Comparison of ENCODE assay signal across 15 cellular contexts in genomic region chr12:105882404-105882803, GRCh38.
A peak's percentile ranks its signal among the peaks of the same experiment; 100 is the strongest.
DNase-seq lines count a peak whose midpoint lies in the region; ATAC-seq and TF ChIP-seq lines count a peak whose summit lies in the region.
"Had no signal": no experiment of that assay in that cellular context is flagged by ENCODE, and none has a peak within 500 bp of the region (broad histone marks: within the 10 kb centered on the region; RNA-seq: fewer than 3 reads in every experiment).

No MANE protein-coding gene starts in this region.

- no peaks in the 10 kb centered on the region for H3K36me3 ChIP-seq in SK-N-SH (replicated peaks in 1 of 2; ENCODE audit: control insufficient read depth in 1 of 2, insufficient read depth in 2 of 2, low read length in 1 of 2)
- H3K36me3 ChIP-seq in mesendoderm (ENCODE audit: control insufficient read depth, insufficient read depth, low read length): no peaks in the 10 kb centered on the region
- H3K36me3 ChIP-seq in PC-3 (ENCODE audit: low read depth, low read length): no peaks in the 10 kb centered on the region

- no peak overlapping the region for H2AK5ac ChIP-seq in mesendoderm (ENCODE audit: low read length)

- H4K5ac ChIP-seq in mesendoderm (ENCODE audit: low read length): no peak overlapping the region

- H3K9me2 ChIP-seq in SK-N-SH (no peaks in the 10 kb centered on the region), PC-3 (replicated peaks; ENCODE audit: low read length) (no peaks in the 10 kb centered on the region)

- H4K8ac ChIP-seq in mesendoderm (ENCODE audit: low read depth, low read length): no peak overlapping the region

- POLR2A ChIA-PET in SK-N-SH (lab: Yijun Ruan, JAX) (no interaction called here), PC-3 (lab: Charles Lee; ENCODE audit: unreplicated experiment) (no interaction called here)

- no peak overlapping the region for H3K9ac ChIP-seq in SK-N-SH
- H3K9ac ChIP-seq in mesendoderm (ENCODE audit: low read length): no peak overlapping the region
- H3K9ac ChIP-seq in PC-3 (ENCODE audit: low read length): no peak overlapping the region

- no peak overlapping the region for H2BK120ac ChIP-seq in mesendoderm (ENCODE audit: low read depth, low read length)

- H3K79me2 ChIP-seq in SK-N-SH (ENCODE audit: insufficient read depth) (no peaks in the 10 kb centered on the region), mesendoderm (ENCODE audit: control insufficient read depth, insufficient read depth, low read length) (no peaks in the 10 kb centered on the region), PC-3 (ENCODE audit: low read length) (no peaks in the 10 kb centered on the region)

- H2BK5ac ChIP-seq in mesendoderm (ENCODE audit: low read length): no peak overlapping the region

- H3K4me2 ChIP-seq in SK-N-SH (no peak overlapping the region), mesendoderm (ENCODE audit: low read length) (no peak overlapping the region), PC-3 (ENCODE audit: low read length) (no peak overlapping the region)

- H3K4me1 ChIP-seq in SK-N-SH (ENCODE audit: control insufficient read depth in 1 of 2, insufficient read depth in 2 of 2, low read depth in 1 of 2, low read length in 1 of 2): peaks cover 0 to 4% of the 10 kb centered on the region in 2 experiments; a peak in 1 of 4 replicates
- no peaks in the 10 kb centered on the region for H3K4me1 ChIP-seq in mesendoderm (ENCODE audit: control insufficient read depth, low read depth, low read length)
- no peaks in the 10 kb centered on the region for H3K4me1 ChIP-seq in PC-3 (ENCODE audit: insufficient read depth, low read length)

- H3K79me1 ChIP-seq in mesendoderm (ENCODE audit: low read length): no peaks in the 10 kb centered on the region

- H3K4me3 ChIP-seq in AG10803 (ENCODE audit: low read length) (no peak overlapping the region), SK-N-SH (ENCODE audit: low read depth in 2 of 2, low read length in 1 of 2) (no peak overlapping the region), fibroblast of pulmonary artery (replicated peaks; ENCODE audit: low read depth, low read length) (no peak overlapping the region), mesendoderm (ENCODE audit: low read length) (no peak overlapping the region), PC-3 (ENCODE audit: low read length) (no peak overlapping the region)

- no peak overlapping the region for H2BK15ac ChIP-seq in mesendoderm (replicated peaks; ENCODE audit: low read depth)

- H3K23ac ChIP-seq in mesendoderm (ENCODE audit: low read length): no peak overlapping the region

- BruUV-seq in PC-3 (replicated peaks; lab: Mats Ljungman, UMichigan): no TSS peak

- 0 out of 2 replicates have a peak, but pooled peaks cover 3% of the 10 kb centered on the region for H3K9me3 ChIP-seq in SK-N-SH
- H3K9me3 ChIP-seq in PC-3 (ENCODE audit: low read length): no peaks in the 10 kb centered on the region

- H3F3A ChIP-seq in SK-N-SH (replicated peaks; ENCODE audit: insufficient read depth): no peaks in the 10 kb centered on the region
- no peaks in the 10 kb centered on the region for H3F3A ChIP-seq in PC-3 (ENCODE audit: low read length, unreplicated experiment)

- H2AFZ ChIP-seq in SK-N-SH (ENCODE audit: low read depth) (no peak overlapping the region), PC-3 (ENCODE audit: low read length) (no peak overlapping the region)

- no peak for TF ChIP-seq EP300 in SK-N-SH (IDR thresholded peaks at IDR 0.05; ENCODE audit: borderline replicate concordance in 1 of 2, low read depth in 1 of 2, low read length in 1 of 2)

- intact Hi-C loops in PC-3 (cut with micrococcal nuclease): no loop called here

- no peak for ATAC-seq in PC-3

- no peak overlapping the region for H3K56ac ChIP-seq in mesendoderm (ENCODE audit: low read length)

- H3K4ac ChIP-seq in mesendoderm (ENCODE audit: low read depth, low read length): no peak overlapping the region

- peak; percentile 87 for DNase-seq in AG10803 (ENCODE audit: low read depth)
- DNase-seq in SK-N-SH: peak; percentile 28
- peak; percentile 55 for DNase-seq in fibroblast of pulmonary artery (ENCODE audit: low read depth)
- DNase-seq in mesendoderm: peak; percentile 60
- DNase-seq in PC-3: no peak
- DNase-seq in stimulated activated CD8-positive, alpha-beta memory T cell treated with anti-CD3 and anti-CD28 coated beads, Interleukin-4, amount 100 ng/mL, for 48 hours: no peak
- no peak for DNase-seq in midbrain (lab: John Stamatoyannopoulos, UW)
- DNase-seq in GM20000 (ENCODE audit: low spot score): no peak
- DNase-seq: ACHN; activated CD4-positive, alpha-beta memory T cell treated with anti-CD3 and anti-CD28 coated beads for 36 hours; Karpas-422; NCI-H1694 treated with DMSO at 0.1 percent for 48 hours; NCI-H82; SHP77; stimulated activated CD4-positive, alpha-beta T cell treated with anti-CD3 and anti-CD28 coated beads, Interleukin-1b, Interleukin-23, amount 100 ng/mL, for 48 hours had no signal

- TF ChIP-seq CTCF in AG10803 (conservative IDR thresholded peaks at IDR 0.05; ENCODE audit: low read length) (no peak), SK-N-SH (IDR thresholded peaks at IDR 0.05) (no peak), fibroblast of pulmonary artery (IDR thresholded peaks at IDR 0.05; ENCODE audit: low read length, missing control alignments) (no peak), PC-3 (conservative IDR thresholded peaks at IDR 0.05; ENCODE audit: low read depth, low read length) (no peak), GM20000 (IDR thresholded peaks at IDR 0.05; ENCODE audit: extremely low read depth, missing control alignments) (no peak)

- WGBS in SK-N-SH (ENCODE audit: low lambda C conversion rate): 11% methylated on average over 1 of the region's 1 CpG
- WGBS in mesendoderm (ENCODE audit: extremely low coverage, insufficient coverage, low lambda C conversion rate): no CpG with 5 or more reads among the region's 1 CpG

- no peaks in the 10 kb centered on the region for H4K20me1 ChIP-seq in SK-N-SH (ENCODE audit: insufficient read depth)
- no peaks in the 10 kb centered on the region for H4K20me1 ChIP-seq in PC-3 (ENCODE audit: low read length)

- TF ChIP-seq RAD21 in SK-N-SH (IDR thresholded peaks at IDR 0.05; ENCODE audit: low read length): no peak

- H3K18ac ChIP-seq in mesendoderm (ENCODE audit: low read length): no peak overlapping the region

- H3K27me3 ChIP-seq in SK-N-SH (ENCODE audit: insufficient read depth): no peaks in the 10 kb centered on the region
- no peaks in the 10 kb centered on the region for H3K27me3 ChIP-seq in mesendoderm (ENCODE audit: insufficient read depth, low read length, poor library complexity)
- no peaks in the 10 kb centered on the region for H3K27me3 ChIP-seq in PC-3 (ENCODE audit: low read length)

- H3K27ac ChIP-seq in SK-N-SH (ENCODE audit: low read depth in 2 of 2, low read length in 1 of 2) (no peak overlapping the region), mesendoderm (ENCODE audit: low read depth, low read length) (no peak overlapping the region), PC-3 (ENCODE audit: low read length) (no peak overlapping the region)

- CTCF ChIA-PET in SK-N-SH (lab: Yijun Ruan, JAX): interaction anchor here (0.8 to 1.4 kb wide), 3 partner anchors 8 to 32 kb away, joined by 3 read pairs; no protein-coding TSS in a partner anchor
- CTCF ChIA-PET in PC-3 (lab: Charles Lee): no interaction called here

TF ChIP-seq in SK-N-SH, 30 proteins besides CTCF, POLR2A, EP300 and RAD21:
- TF ChIP-seq FOSL2 (IDR thresholded peaks at IDR 0.05; ENCODE audit: borderline replicate concordance, low read depth) (no peak), GATA2 (CRISPR knock-in tag; IDR thresholded peaks at IDR 0.05) (no peak), RCOR1 (IDR thresholded peaks at IDR 0.05; ENCODE audit: low read length) (peak; percentile 51; the same call in 1 of the 2 replicates)

Comparison
In these comparisons a context has a peak if more than half of its experiments do, and no peak if none do; other contexts are left out.
1. DNase-seq: peak in AG10803 (single experiment), SK-N-SH (single experiment), fibroblast of pulmonary artery (single experiment) and mesendoderm (single experiment); none in PC-3 (single experiment), stimulated activated CD8-positive, alpha-beta memory T cell treated with anti-CD3 and anti-CD28 coated beads, Interleukin-4, amount 100 ng/mL, for 48 hours (single experiment), midbrain (single experiment) and GM20000 (single experiment).